Comparison of ENCODE assay signal across 1 cellular context in the genomic region with DNA sequence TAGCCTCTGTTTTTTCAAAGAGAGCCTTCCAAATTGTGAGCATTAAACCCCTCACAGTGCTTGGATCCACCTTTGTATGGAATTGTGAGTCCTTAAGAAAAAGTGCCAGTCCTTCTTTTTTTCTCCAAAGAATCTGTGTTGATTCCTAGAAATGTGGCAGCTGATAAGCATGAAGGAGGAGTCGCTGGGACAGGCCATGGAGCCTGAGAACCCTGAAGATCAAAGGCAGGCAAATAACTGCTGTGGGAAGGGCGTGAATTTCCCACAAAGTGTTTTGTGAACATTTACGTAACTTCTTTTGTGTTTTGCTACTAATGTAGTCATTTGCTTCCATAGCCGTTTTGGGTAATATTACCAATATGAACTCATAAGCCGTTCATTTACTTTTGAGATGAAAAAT.
TF ChIP-seq lines count a peak whose summit lies in the region.

No MANE protein-coding gene starts in this region.

TF ChIP-seq in WTC11, 78 proteins besides CTCF, POLR2A, EP300 and RAD21:
- TF ChIP-seq, protein P1, sequence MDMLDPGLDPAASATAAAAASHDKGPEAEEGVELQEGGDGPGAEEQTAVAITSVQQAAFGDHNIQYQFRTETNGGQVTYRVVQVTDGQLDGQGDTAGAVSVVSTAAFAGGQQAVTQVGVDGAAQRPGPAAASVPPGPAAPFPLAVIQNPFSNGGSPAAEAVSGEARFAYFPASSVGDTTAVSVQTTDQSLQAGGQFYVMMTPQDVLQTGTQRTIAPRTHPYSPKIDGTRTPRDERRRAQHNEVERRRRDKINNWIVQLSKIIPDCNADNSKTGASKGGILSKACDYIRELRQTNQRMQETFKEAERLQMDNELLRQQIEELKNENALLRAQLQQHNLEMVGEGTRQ (CRISPR knock-in tag; IDR thresholded peaks at IDR 0.05) = no peak
- TF ChIP-seq, protein P2, sequence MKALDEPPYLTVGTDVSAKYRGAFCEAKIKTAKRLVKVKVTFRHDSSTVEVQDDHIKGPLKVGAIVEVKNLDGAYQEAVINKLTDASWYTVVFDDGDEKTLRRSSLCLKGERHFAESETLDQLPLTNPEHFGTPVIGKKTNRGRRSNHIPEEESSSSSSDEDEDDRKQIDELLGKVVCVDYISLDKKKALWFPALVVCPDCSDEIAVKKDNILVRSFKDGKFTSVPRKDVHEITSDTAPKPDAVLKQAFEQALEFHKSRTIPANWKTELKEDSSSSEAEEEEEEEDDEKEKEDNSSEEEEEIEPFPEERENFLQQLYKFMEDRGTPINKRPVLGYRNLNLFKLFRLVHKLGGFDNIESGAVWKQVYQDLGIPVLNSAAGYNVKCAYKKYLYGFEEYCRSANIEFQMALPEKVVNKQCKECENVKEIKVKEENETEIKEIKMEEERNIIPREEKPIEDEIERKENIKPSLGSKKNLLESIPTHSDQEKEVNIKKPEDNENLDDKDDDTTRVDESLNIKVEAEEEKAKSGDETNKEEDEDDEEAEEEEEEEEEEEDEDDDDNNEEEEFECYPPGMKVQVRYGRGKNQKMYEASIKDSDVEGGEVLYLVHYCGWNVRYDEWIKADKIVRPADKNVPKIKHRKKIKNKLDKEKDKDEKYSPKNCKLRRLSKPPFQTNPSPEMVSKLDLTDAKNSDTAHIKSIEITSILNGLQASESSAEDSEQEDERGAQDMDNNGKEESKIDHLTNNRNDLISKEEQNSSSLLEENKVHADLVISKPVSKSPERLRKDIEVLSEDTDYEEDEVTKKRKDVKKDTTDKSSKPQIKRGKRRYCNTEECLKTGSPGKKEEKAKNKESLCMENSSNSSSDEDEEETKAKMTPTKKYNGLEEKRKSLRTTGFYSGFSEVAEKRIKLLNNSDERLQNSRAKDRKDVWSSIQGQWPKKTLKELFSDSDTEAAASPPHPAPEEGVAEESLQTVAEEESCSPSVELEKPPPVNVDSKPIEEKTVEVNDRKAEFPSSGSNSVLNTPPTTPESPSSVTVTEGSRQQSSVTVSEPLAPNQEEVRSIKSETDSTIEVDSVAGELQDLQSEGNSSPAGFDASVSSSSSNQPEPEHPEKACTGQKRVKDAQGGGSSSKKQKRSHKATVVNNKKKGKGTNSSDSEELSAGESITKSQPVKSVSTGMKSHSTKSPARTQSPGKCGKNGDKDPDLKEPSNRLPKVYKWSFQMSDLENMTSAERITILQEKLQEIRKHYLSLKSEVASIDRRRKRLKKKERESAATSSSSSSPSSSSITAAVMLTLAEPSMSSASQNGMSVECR (CRISPR knock-in tag; IDR thresholded peaks at IDR 0.05; ENCODE audit: borderline replicate concordance) = no peak
- TF ChIP-seq NFYB (CRISPR knock-in tag; conservative IDR thresholded peaks at IDR 0.05; ENCODE audit: low read depth) = no peak
- TF ChIP-seq NR2C2 (CRISPR knock-in tag; IDR thresholded peaks at IDR 0.05) = no peak
- TF ChIP-seq, protein P3, sequence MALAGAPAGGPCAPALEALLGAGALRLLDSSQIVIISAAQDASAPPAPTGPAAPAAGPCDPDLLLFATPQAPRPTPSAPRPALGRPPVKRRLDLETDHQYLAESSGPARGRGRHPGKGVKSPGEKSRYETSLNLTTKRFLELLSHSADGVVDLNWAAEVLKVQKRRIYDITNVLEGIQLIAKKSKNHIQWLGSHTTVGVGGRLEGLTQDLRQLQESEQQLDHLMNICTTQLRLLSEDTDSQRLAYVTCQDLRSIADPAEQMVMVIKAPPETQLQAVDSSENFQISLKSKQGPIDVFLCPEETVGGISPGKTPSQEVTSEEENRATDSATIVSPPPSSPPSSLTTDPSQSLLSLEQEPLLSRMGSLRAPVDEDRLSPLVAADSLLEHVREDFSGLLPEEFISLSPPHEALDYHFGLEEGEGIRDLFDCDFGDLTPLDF (CRISPR knock-in tag; IDR thresholded peaks at IDR 0.05) = no peak
- no peak for TF ChIP-seq HMGA2 (CRISPR knock-in tag; IDR thresholded peaks at IDR 0.05)
- TF ChIP-seq ZNF416 (CRISPR knock-in tag; IDR thresholded peaks at IDR 0.05) = no peak
- no peak for TF ChIP-seq ZNF219 (CRISPR knock-in tag; IDR thresholded peaks at IDR 0.05; ENCODE audit: borderline replicate concordance)
- TF ChIP-seq, protein P4, sequence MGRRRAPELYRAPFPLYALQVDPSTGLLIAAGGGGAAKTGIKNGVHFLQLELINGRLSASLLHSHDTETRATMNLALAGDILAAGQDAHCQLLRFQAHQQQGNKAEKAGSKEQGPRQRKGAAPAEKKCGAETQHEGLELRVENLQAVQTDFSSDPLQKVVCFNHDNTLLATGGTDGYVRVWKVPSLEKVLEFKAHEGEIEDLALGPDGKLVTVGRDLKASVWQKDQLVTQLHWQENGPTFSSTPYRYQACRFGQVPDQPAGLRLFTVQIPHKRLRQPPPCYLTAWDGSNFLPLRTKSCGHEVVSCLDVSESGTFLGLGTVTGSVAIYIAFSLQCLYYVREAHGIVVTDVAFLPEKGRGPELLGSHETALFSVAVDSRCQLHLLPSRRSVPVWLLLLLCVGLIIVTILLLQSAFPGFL (CRISPR knock-in tag; IDR thresholded peaks at IDR 0.05; ENCODE audit: borderline replicate concordance) = no peak
- TF ChIP-seq ATF1 (CRISPR knock-in tag; IDR thresholded peaks at IDR 0.05) = no peak
- no peak for TF ChIP-seq ETV6 (CRISPR knock-in tag; IDR thresholded peaks at IDR 0.05)
